ENCODE assay signal across 8 cellular contexts in genomic region chr2:240434728-240435456, GRCh38. TPM values are rescaled to one million over a fixed set of nuclear protein-coding genes. Genes with fewer than 3 reads are reported as not detected.
DNase-seq lines count a peak whose midpoint lies in the region; ATAC-seq and TF ChIP-seq lines count a peak whose summit lies in the region.

No MANE protein-coding gene starts in this region.

- H2AFZ ChIP-seq in Loucy (ENCODE audit: low read length) (peak overlapping the region; percentile 94), SU-DHL-6 (ENCODE audit: low read depth, low read length, severe bottlenecking) (peak overlapping the region; percentile 99)

- H3K9me3 Mint-ChIP-seq in CD4-positive, CD25-positive, alpha-beta regulatory T cell: peaks cover 0 to 2% (median 0%) of the 10 kb centered on the region in 7 donors
- H3K9me3 Mint-ChIP-seq in activated naive CD8-positive, alpha-beta T cell treated with anti-CD3 and anti-CD28 coated beads, Interleukin-2, amount 50 U/mL, for 24 hours: no peaks in the 10 kb centered on the region

- H3K79me2 ChIP-seq in Loucy (ENCODE audit: insufficient read depth, low read length) (no peaks in the 10 kb centered on the region), SU-DHL-6 (ENCODE audit: insufficient read depth, low read length) (no peaks in the 10 kb centered on the region)

- no peak overlapping the region for H3K27ac ChIP-seq in CD4-positive, CD25-positive, alpha-beta regulatory T cell (ENCODE audit: insufficient read depth, low read length, poor library complexity, severe bottlenecking)
- H3K27ac ChIP-seq in SU-DHL-6 (ENCODE audit: low read depth, low read length) (no peak overlapping the region), tibial artery (peak overlapping the region; percentile 81 to 94)

- intact Hi-C loops in cardiac septum (cut with DNase I) (loop anchor here (1.0 to 5.0 kb wide), 4 partner anchors 48 to 283 kb away; no protein-coding TSS in a partner anchor), tibial artery (cut with DNase I; ENCODE audit: low total_unique reads) (loop anchor here (5.0 to 10.0 kb wide), 2 partner anchors 48 to 130 kb away; partner anchors contain the start of genes DUSP28 and RNPEPL1)

- no peak for TF ChIP-seq CTCF in Loucy (conservative IDR thresholded peaks at IDR 0.05; ENCODE audit: low read length)
- no peak for TF ChIP-seq CTCF in SU-DHL-6 (IDR thresholded peaks at IDR 0.05; ENCODE audit: insufficient read depth, low read length, poor library complexity, severe bottlenecking)
- TF ChIP-seq CTCF in tibial artery (IDR thresholded peaks at IDR 0.05): no peak

- peak overlapping the region in 1 of 3 donors; percentile 36 for H3K27ac Mint-ChIP-seq in CD4-positive, CD25-positive, alpha-beta regulatory T cell
- peak overlapping the region; percentile 31 for H3K27ac Mint-ChIP-seq in activated naive CD8-positive, alpha-beta T cell treated with anti-CD3 and anti-CD28 coated beads, Interleukin-2, amount 50 U/mL, for 24 hours

- H3K27me3 ChIP-seq in CD4-positive, CD25-positive, alpha-beta regulatory T cell (ENCODE audit: control insufficient read depth, insufficient read depth, low read length): peaks cover 9% of the 10 kb centered on the region
- no peaks in the 10 kb centered on the region for H3K27me3 ChIP-seq in Loucy (ENCODE audit: insufficient read depth, low read length, poor library complexity, severe bottlenecking)
- no peaks in the 10 kb centered on the region for H3K27me3 ChIP-seq in SU-DHL-6 (ENCODE audit: low read length)
- no peaks in the 10 kb centered on the region for H3K27me3 ChIP-seq in tibial artery

- H3K27me3 Mint-ChIP-seq in CD4-positive, CD25-positive, alpha-beta regulatory T cell: peaks cover 17% of the 10 kb centered on the region
- H3K27me3 Mint-ChIP-seq in activated naive CD8-positive, alpha-beta T cell treated with anti-CD3 and anti-CD28 coated beads, Interleukin-2, amount 50 U/mL, for 24 hours: peaks cover 25% of the 10 kb centered on the region

- H3F3A ChIP-seq in Loucy (ENCODE audit: low read depth): no peaks in the 10 kb centered on the region
- H3F3A ChIP-seq in SU-DHL-6 (ENCODE audit: insufficient read depth): no peaks in the 10 kb centered on the region

- ATAC-seq in CD4-positive, CD25-positive, alpha-beta regulatory T cell (ENCODE audit: low read depth in 2 of 2): peak; percentile 75 to 79
- ATAC-seq in GM21360 (IDR thresholded peaks at IDR 0.05; ENCODE audit: unreplicated experiment): peak; percentile 62
- ATAC-seq in activated naive CD8-positive, alpha-beta T cell treated with anti-CD3 and anti-CD28 coated beads, Interleukin-2, amount 50 U/mL, for 24 hours: peak; percentile 31

- H3K4me3 Mint-ChIP-seq in CD4-positive, CD25-positive, alpha-beta regulatory T cell: peak overlapping the region; percentile 86 to 89 (median 88)
- H3K4me3 Mint-ChIP-seq in activated naive CD8-positive, alpha-beta T cell treated with anti-CD3 and anti-CD28 coated beads, Interleukin-2, amount 50 U/mL, for 24 hours: peak overlapping the region; percentile 75

- no peaks in the 10 kb centered on the region for H3K9me3 ChIP-seq in CD4-positive, CD25-positive, alpha-beta regulatory T cell (ENCODE audit: control insufficient read depth in 2 of 2, low read length in 2 of 2)
- H3K9me3 ChIP-seq in Loucy (ENCODE audit: insufficient read depth, low read depth, low read length): no peaks in the 10 kb centered on the region
- H3K9me3 ChIP-seq in SU-DHL-6 (ENCODE audit: insufficient read depth, low read length): no peaks in the 10 kb centered on the region
- no peaks in the 10 kb centered on the region for H3K9me3 ChIP-seq in tibial artery

- peak; percentile 81 to 82 (median 82) for DNase-seq in CD4-positive, CD25-positive, alpha-beta regulatory T cell
- DNase-seq in activated naive CD8-positive, alpha-beta T cell treated with anti-CD3 and anti-CD28 coated beads, Interleukin-2, amount 50 U/mL, for 24 hours: peak; percentile 85
- DNase-seq in cardiac septum (ENCODE audit: low spot score) (peak; percentile 94), pons (ENCODE audit: low spot score) (peak; percentile 60), tibial artery (peak; percentile 89 to 97)

- H3K4me2 ChIP-seq in Loucy (ENCODE audit: low read depth, low read length, poor library complexity, severe bottlenecking) (peak overlapping the region; percentile 97), SU-DHL-6 (ENCODE audit: low read depth, low read length, poor library complexity, severe bottlenecking) (peak overlapping the region; percentile 98)

- no peaks in the 10 kb centered on the region for H3K36me3 Mint-ChIP-seq in CD4-positive, CD25-positive, alpha-beta regulatory T cell
- no peaks in the 10 kb centered on the region for H3K36me3 Mint-ChIP-seq in activated naive CD8-positive, alpha-beta T cell treated with anti-CD3 and anti-CD28 coated beads, Interleukin-2, amount 50 U/mL, for 24 hours (ENCODE audit: low read depth)

- peaks cover 0 to 13% (median 1%) of the 10 kb centered on the region in 4 donors for H3K4me1 Mint-ChIP-seq in CD4-positive, CD25-positive, alpha-beta regulatory T cell
- peaks cover 9% of the 10 kb centered on the region for H3K4me1 Mint-ChIP-seq in activated naive CD8-positive, alpha-beta T cell treated with anti-CD3 and anti-CD28 coated beads, Interleukin-2, amount 50 U/mL, for 24 hours

- H3K4me3 ChIP-seq in CD4-positive, CD25-positive, alpha-beta regulatory T cell (ENCODE audit: low read depth, low read length): no peak overlapping the region
- H3K4me3 ChIP-seq in Loucy (ENCODE audit: low read length, poor library complexity, severe bottlenecking) (peak overlapping the region; percentile 95), SU-DHL-6 (ENCODE audit: insufficient read depth, low read length, poor library complexity, severe bottlenecking) (peak overlapping the region; percentile 97), tibial artery (peak overlapping the region; percentile 64 to 69)

- peaks cover 20% of the 10 kb centered on the region for H3K4me1 ChIP-seq in CD4-positive, CD25-positive, alpha-beta regulatory T cell (ENCODE audit: control insufficient read depth, insufficient read depth, low read length, poor library complexity, severe bottlenecking)
- H3K4me1 ChIP-seq in Loucy (ENCODE audit: insufficient read depth, low read length, poor library complexity, severe bottlenecking) (peaks cover 19% of the 10 kb centered on the region), tibial artery (peaks cover 10 to 49% (median 42%) of the 10 kb centered on the region in 4 donors)

- H4K20me1 ChIP-seq in Loucy (ENCODE audit: insufficient read depth, low read length, poor library complexity, severe bottlenecking): no peaks in the 10 kb centered on the region
- no peaks in the 10 kb centered on the region for H4K20me1 ChIP-seq in SU-DHL-6 (ENCODE audit: low read depth, low read length)

- H3K9me2 ChIP-seq in Loucy (replicated peaks; ENCODE audit: low read depth, low read length) (no peaks in the 10 kb centered on the region), SU-DHL-6 (replicated peaks; ENCODE audit: insufficient read depth, low read length) (no peaks in the 10 kb centered on the region)

- no peaks in the 10 kb centered on the region for H3K36me3 ChIP-seq in CD4-positive, CD25-positive, alpha-beta regulatory T cell (ENCODE audit: control insufficient read depth, insufficient read depth, low read length)
- no peaks in the 10 kb centered on the region for H3K36me3 ChIP-seq in Loucy (ENCODE audit: insufficient read depth, low read length)
- H3K36me3 ChIP-seq in SU-DHL-6 (ENCODE audit: low read length): no peaks in the 10 kb centered on the region
- no peaks in the 10 kb centered on the region for H3K36me3 ChIP-seq in tibial artery

- H3K9ac ChIP-seq in Loucy (ENCODE audit: low read depth, low read length, poor library complexity, severe bottlenecking) (peak overlapping the region; percentile 94), SU-DHL-6 (ENCODE audit: low read length) (peak overlapping the region; percentile 91)

RNA-seq across cellular contexts. Expression of gene GPC1, which starts 0.6 kb away (rescaled TPM):
- total RNA-seq in CD4-positive, CD25-positive, alpha-beta regulatory T cell: 0.91 TPM
- under 1 TPM; 0.06 to 0.48 (median 0.26) TPM for polyA plus RNA-seq in CD4-positive, CD25-positive, alpha-beta regulatory T cell
- total RNA-seq in cardiac septum: 291 TPM

Comparison
In these comparisons a context has a peak if more than half of its experiments do, and no peak if none do; other contexts are left out.
1. H3K27ac ChIP-seq: peak in tibial artery (2 of 2); none in CD4-positive, CD25-positive, alpha-beta regulatory T cell (single experiment) and SU-DHL-6 (single experiment).
2. RNA of gene GPC1, which starts 0.6 kb away (total RNA-seq): 291 TPM in cardiac septum (single experiment); 0.91 TPM in CD4-positive, CD25-positive, alpha-beta regulatory T cell (single experiment); every median in the first group is over 100 times any median in the second.
3. Peak in every context shown above with its lines, with median percentiles within 50 percentile points of each other: ATAC-seq and DNase-seq.